In genomic region chr6:42368156-42368555, GRCh38 we compare ENCODE assay signal across 8 cellular contexts.
DNase-seq lines count a peak whose midpoint lies in the region; ATAC-seq and TF ChIP-seq lines count a peak whose summit lies in the region.

No MANE protein-coding gene starts in this region.

- H3K4me3 ChIP-seq in coronary artery = no peak overlapping the region
- H3K4me3 ChIP-seq in mesendoderm (ENCODE audit: low read length) = no peak overlapping the region

- WGBS in mesendoderm (ENCODE audit: extremely low coverage, insufficient coverage, low lambda C conversion rate) = no CpG with 5 or more reads among the region's 6 CpGs

- H3K79me2 ChIP-seq in mesendoderm (ENCODE audit: control insufficient read depth, insufficient read depth, low read length) = no peaks in the 10 kb centered on the region

- H3K9ac ChIP-seq in mesendoderm (ENCODE audit: low read length) = no peak overlapping the region

- H3K36me3 Mint-ChIP-seq in activated T-cell treated with anti-CD3 and anti-CD28 coated beads, Interleukin-2, amount 50 U/mL, for 72 hours (ENCODE audit: insufficient read depth in 2 of 2) = peaks cover 8 to 9% of the 10 kb centered on the region in 2 donors

- H3K27ac Mint-ChIP-seq in activated T-cell treated with anti-CD3 and anti-CD28 coated beads, Interleukin-2, amount 50 U/mL, for 72 hours = peak overlapping the region; percentile 99

- H2BK5ac ChIP-seq in mesendoderm (ENCODE audit: low read length) = no peak overlapping the region

- no peak overlapping the region for H2AK5ac ChIP-seq in mesendoderm (ENCODE audit: low read length)

- H3K27me3 Mint-ChIP-seq in activated T-cell treated with anti-CD3 and anti-CD28 coated beads, Interleukin-2, amount 50 U/mL, for 72 hours (ENCODE audit: low read depth) = no peaks in the 10 kb centered on the region

- H3K27ac ChIP-seq in coronary artery (no peak overlapping the region), mesendoderm (ENCODE audit: low read depth, low read length) (no peak overlapping the region)

- DNase-seq in GM10266 (ENCODE audit: extremely low spot score) = peak; percentile 52
- DNase-seq in Kasumi-1 (lab: John Stamatoyannopoulos, UW) = peak; percentile 56 to 77
- DNase-seq in activated T-cell treated with anti-CD3 and anti-CD28 coated beads, Interleukin-2, amount 50 U/mL, for 72 hours = peak; percentile 81 to 85
- DNase-seq in stimulated activated CD4-positive, alpha-beta T cell treated with anti-CD3 and anti-CD28 coated beads, Interleukin-12 subunit alpha, Interleukin-12 subunit beta, amount 100 ng/mL, for 24 hours (ENCODE audit: low read depth in 2 of 2) = peak; percentile 44 to 56
- no peak for DNase-seq in NCI-H510A treated with DMSO at 0.1 percent for 48 hours (lab: John Stamatoyannopoulos, UW)
- DNase-seq in coronary artery (ENCODE audit: low spot score) = no peak
- no peak for DNase-seq in mesendoderm

- no peak overlapping the region for H4K5ac ChIP-seq in mesendoderm (ENCODE audit: low read length)

- no peak overlapping the region for H3K56ac ChIP-seq in mesendoderm (ENCODE audit: low read length)

- no peaks in the 10 kb centered on the region for H3K4me1 ChIP-seq in mesendoderm (ENCODE audit: control insufficient read depth, low read depth, low read length)

- H3K4me2 ChIP-seq in mesendoderm (ENCODE audit: low read length) = no peak overlapping the region

- H3K23ac ChIP-seq in mesendoderm (ENCODE audit: low read length) = no peak overlapping the region

- H3K9me3 Mint-ChIP-seq in activated T-cell treated with anti-CD3 and anti-CD28 coated beads, Interleukin-2, amount 50 U/mL, for 72 hours = no peaks in the 10 kb centered on the region

- H3K4me1 Mint-ChIP-seq in activated T-cell treated with anti-CD3 and anti-CD28 coated beads, Interleukin-2, amount 50 U/mL, for 72 hours (ENCODE audit: low read depth) = peaks cover 85% of the 10 kb centered on the region

- H3K4me3 Mint-ChIP-seq in activated T-cell treated with anti-CD3 and anti-CD28 coated beads, Interleukin-2, amount 50 U/mL, for 72 hours = peak overlapping the region; percentile 83 to 93

- no peak for TF ChIP-seq CTCF in GM10266 (IDR thresholded peaks at IDR 0.05; ENCODE audit: control insufficient read depth, insufficient read depth, low read depth, missing control alignments)
- no peak for TF ChIP-seq CTCF in coronary artery (IDR thresholded peaks at IDR 0.05)

- H3K79me1 ChIP-seq in mesendoderm (ENCODE audit: low read length) = peaks cover 2% of the 10 kb centered on the region

- ATAC-seq in activated T-cell treated with anti-CD3 and anti-CD28 coated beads, Interleukin-2, amount 50 U/mL, for 72 hours (replicated peaks in 1 of 2) = peak; percentile 88 to 94
- ATAC-seq in GM18867 (IDR thresholded peaks at IDR 0.05; ENCODE audit: unreplicated experiment) = no peak

- no peak overlapping the region for H2BK120ac ChIP-seq in mesendoderm (ENCODE audit: low read depth, low read length)

- no peaks in the 10 kb centered on the region for H3K27me3 ChIP-seq in mesendoderm (ENCODE audit: insufficient read depth, low read length, poor library complexity)

- H3K36me3 ChIP-seq in mesendoderm (ENCODE audit: control insufficient read depth, insufficient read depth, low read length) = no peaks in the 10 kb centered on the region

- no peak overlapping the region for H2BK15ac ChIP-seq in mesendoderm (replicated peaks; ENCODE audit: low read depth)

- no peak overlapping the region for H3K4ac ChIP-seq in mesendoderm (ENCODE audit: low read depth, low read length)

- H4K8ac ChIP-seq in mesendoderm (ENCODE audit: low read depth, low read length) = no peak overlapping the region

- no peak overlapping the region for H3K18ac ChIP-seq in mesendoderm (ENCODE audit: low read length)

Comparison
In these comparisons a context has a peak if more than half of its experiments do, and no peak if none do; other contexts are left out.
1. DNase-seq: peak in GM10266 (single experiment), Kasumi-1 (2 of 2), activated T-cell treated with anti-CD3 and anti-CD28 coated beads, Interleukin-2, amount 50 U/mL, for 72 hours (2 of 2) and stimulated activated CD4-positive, alpha-beta T cell treated with anti-CD3 and anti-CD28 coated beads, Interleukin-12 subunit alpha, Interleukin-12 subunit beta, amount 100 ng/mL, for 24 hours (2 of 2); none in NCI-H510A treated with DMSO at 0.1 percent for 48 hours (single experiment), coronary artery (single experiment) and mesendoderm (single experiment).